Comparison of ENCODE assay signal across 10 cellular contexts in genomic region chrX:143634701-143635442, GRCh38. TPM values are rescaled to one million over a fixed set of nuclear protein-coding genes. Genes with fewer than 3 reads are reported as not detected.
DNase-seq lines count a peak whose midpoint lies in the region; ATAC-seq and TF ChIP-seq lines count a peak whose summit lies in the region.
"Had no signal": no experiment of that assay in that cellular context is flagged by ENCODE, and none has a peak within 500 bp of the region (broad histone marks: within the 10 kb centered on the region; RNA-seq: fewer than 3 reads in every experiment).

No MANE protein-coding gene starts in this region.

- CTCF ChIA-PET in activated CD8-positive, alpha-beta T cell treated with anti-CD3 and anti-CD28 coated beads for 36 hours (lab: Charles Lee), result no interaction called here

- H3K4me1 ChIP-seq in esophagus muscularis mucosa, result peaks cover 0 to 25% (median 21%) of the 10 kb centered on the region in 4 donors
- no peaks in the 10 kb centered on the region for H3K4me1 ChIP-seq in urinary bladder (ENCODE audit: insufficient read depth)

- no peak overlapping the region for H3K27ac Mint-ChIP-seq in natural killer cell treated with Interleukin-12 subunit alpha and Interleukin-12 subunit beta and Interleukin-15 and Interleukin-18, amount 100 ng/mL, for 72 hours
- H3K27ac Mint-ChIP-seq in activated CD8-positive, alpha-beta T cell treated with anti-CD3 and anti-CD28 coated beads for 36 hours, result no peak overlapping the region
- H3K27ac Mint-ChIP-seq: activated naive CD8-positive, alpha-beta T cell treated with anti-CD3 and anti-CD28 coated beads, Interleukin-2, amount 50 U/mL, for 24 hours had no signal

- H3K36me3 Mint-ChIP-seq in natural killer cell treated with Interleukin-12 subunit alpha and Interleukin-12 subunit beta and Interleukin-15 and Interleukin-18, amount 100 ng/mL, for 72 hours, result peaks cover 7% of the 10 kb centered on the region
- H3K36me3 Mint-ChIP-seq in activated CD8-positive, alpha-beta T cell treated with anti-CD3 and anti-CD28 coated beads for 36 hours (ENCODE audit: low read depth), result peaks cover 2% of the 10 kb centered on the region

- 42% methylated on average over 61 of the region's 66 CpGs for WGBS in esophagus muscularis mucosa
- 1% methylated on average over 61 of the region's 66 CpGs for WGBS in urinary bladder

- peak overlapping the region; percentile 56 for H3K4me3 Mint-ChIP-seq in natural killer cell treated with Interleukin-12 subunit alpha and Interleukin-12 subunit beta and Interleukin-15 and Interleukin-18, amount 100 ng/mL, for 72 hours
- no peak overlapping the region for H3K4me3 Mint-ChIP-seq in activated CD8-positive, alpha-beta T cell treated with anti-CD3 and anti-CD28 coated beads for 36 hours
- H3K4me3 Mint-ChIP-seq: activated naive CD8-positive, alpha-beta T cell treated with anti-CD3 and anti-CD28 coated beads, Interleukin-2, amount 50 U/mL, for 24 hours had no signal

- H3K4me1 Mint-ChIP-seq in natural killer cell treated with Interleukin-12 subunit alpha and Interleukin-12 subunit beta and Interleukin-15 and Interleukin-18, amount 100 ng/mL, for 72 hours (ENCODE audit: low read depth in 2 of 2), result peaks cover 0 to 6% of the 10 kb centered on the region in 2 donors
- peaks cover 2% of the 10 kb centered on the region for H3K4me1 Mint-ChIP-seq in activated CD8-positive, alpha-beta T cell treated with anti-CD3 and anti-CD28 coated beads for 36 hours (ENCODE audit: low read depth)

- peaks cover 3% of the 10 kb centered on the region for H3K9me3 Mint-ChIP-seq in natural killer cell treated with Interleukin-12 subunit alpha and Interleukin-12 subunit beta and Interleukin-15 and Interleukin-18, amount 100 ng/mL, for 72 hours
- H3K9me3 Mint-ChIP-seq in activated CD8-positive, alpha-beta T cell treated with anti-CD3 and anti-CD28 coated beads for 36 hours, result no peaks in the 10 kb centered on the region
- H3K9me3 Mint-ChIP-seq: activated naive CD8-positive, alpha-beta T cell treated with anti-CD3 and anti-CD28 coated beads, Interleukin-2, amount 50 U/mL, for 24 hours had no signal

- intact Hi-C loops in esophagus muscularis mucosa (cut with DNase I), result no loop called here
- intact Hi-C loops in activated CD8-positive, alpha-beta T cell treated with anti-CD3 and anti-CD28 coated beads for 36 hours (cut with micrococcal nuclease), result no loop called here

- TF ChIP-seq CTCF in esophagus muscularis mucosa (IDR thresholded peaks at IDR 0.05), result no peak
- no peak for TF ChIP-seq CTCF in activated CD8-positive, alpha-beta T cell treated with anti-CD3 and anti-CD28 coated beads for 36 hours (IDR thresholded peaks at IDR 0.05)

- peaks cover 8 to 17% of the 10 kb centered on the region in 2 donors for H3K27me3 Mint-ChIP-seq in natural killer cell treated with Interleukin-12 subunit alpha and Interleukin-12 subunit beta and Interleukin-15 and Interleukin-18, amount 100 ng/mL, for 72 hours
- H3K27me3 Mint-ChIP-seq in activated CD8-positive, alpha-beta T cell treated with anti-CD3 and anti-CD28 coated beads for 36 hours, result peaks cover 14% of the 10 kb centered on the region

- no peak for TF ChIP-seq POLR2A in esophagus muscularis mucosa (IDR thresholded peaks at IDR 0.05; ENCODE audit: low read depth)

- no peaks in the 10 kb centered on the region for H3K9me3 ChIP-seq in esophagus muscularis mucosa

- H3K27ac ChIP-seq in esophagus muscularis mucosa (replicated peaks in 1 of 4) (no peak overlapping the region), urinary bladder (ENCODE audit: low read depth) (no peak overlapping the region)

- no peak for TF ChIP-seq EP300 in esophagus muscularis mucosa (IDR thresholded peaks at IDR 0.05)

- POLR2A ChIA-PET in activated CD8-positive, alpha-beta T cell treated with anti-CD3 and anti-CD28 coated beads for 36 hours (lab: Charles Lee), result no interaction called here

- peaks cover 0 to 47% (median 9%) of the 10 kb centered on the region in 4 donors for H3K27me3 ChIP-seq in esophagus muscularis mucosa

- DNase-seq in NCI-H524 (lab: John Stamatoyannopoulos, UW) (peak; percentile 41 to 49), NCI-H524 treated with DMSO at 0.1 percent for 48 hours (lab: John Stamatoyannopoulos, UW) (no peak), esophagus muscularis mucosa (ENCODE audit: extremely low spot score) (no peak), NCI-H526 treated with DMSO at 0.1 percent for 48 hours (lab: John Stamatoyannopoulos, UW) (no peak), Kasumi-1 (lab: John Stamatoyannopoulos, UW) (no peak)
- no peak for DNase-seq in natural killer cell treated with Interleukin-12 subunit alpha and Interleukin-12 subunit beta and Interleukin-15 and Interleukin-18, amount 100 ng/mL, for 72 hours (ENCODE audit: low spot score)
- no peak for DNase-seq in activated CD8-positive, alpha-beta T cell treated with anti-CD3 and anti-CD28 coated beads for 36 hours
- DNase-seq: activated naive CD8-positive, alpha-beta T cell treated with anti-CD3 and anti-CD28 coated beads, Interleukin-2, amount 50 U/mL, for 24 hours; left colon had no signal

- no peak for ATAC-seq in natural killer cell treated with Interleukin-12 subunit alpha and Interleukin-12 subunit beta and Interleukin-15 and Interleukin-18, amount 100 ng/mL, for 72 hours
- no peak for ATAC-seq in activated CD8-positive, alpha-beta T cell treated with anti-CD3 and anti-CD28 coated beads for 36 hours
- ATAC-seq: activated naive CD8-positive, alpha-beta T cell treated with anti-CD3 and anti-CD28 coated beads, Interleukin-2, amount 50 U/mL, for 24 hours; left colon had no signal

- H3K36me3 ChIP-seq in esophagus muscularis mucosa (no peaks in the 10 kb centered on the region), urinary bladder (ENCODE audit: insufficient read depth) (no peaks in the 10 kb centered on the region)

- H3K4me3 ChIP-seq in esophagus muscularis mucosa, result peak overlapping the region; percentile 43 to 56 (median 46)
- peak overlapping the region; percentile 31 for H3K4me3 ChIP-seq in urinary bladder (ENCODE audit: low read depth, low read length)

RNA-seq across cellular contexts. Expression of gene SLITRK4, which starts 1.0 kb away (rescaled TPM):
- total RNA-seq in esophagus muscularis mucosa (1 to 10 TPM in 1 of 4 donors, under 1 TPM in 3; 0.42 to 1.9 (median 0.51) TPM), urinary bladder (11.2 TPM)
- not detected for total RNA-seq in natural killer cell treated with Interleukin-12 subunit alpha and Interleukin-12 subunit beta and Interleukin-15 and Interleukin-18, amount 100 ng/mL, for 72 hours
- polyA plus RNA-seq in urinary bladder, result 1.0 TPM
- not detected for total RNA-seq in activated CD8-positive, alpha-beta T cell treated with anti-CD3 and anti-CD28 coated beads for 36 hours

Comparison
In these comparisons a context has a peak if more than half of its experiments do, and no peak if none do; other contexts are left out.
1. DNase-seq: peak in NCI-H524 (2 of 2); none in NCI-H524 treated with DMSO at 0.1 percent for 48 hours (single experiment), esophagus muscularis mucosa (single experiment), natural killer cell treated with Interleukin-12 subunit alpha and Interleukin-12 subunit beta and Interleukin-15 and Interleukin-18, amount 100 ng/mL, for 72 hours (single experiment), NCI-H526 treated with DMSO at 0.1 percent for 48 hours (single experiment), activated CD8-positive, alpha-beta T cell treated with anti-CD3 and anti-CD28 coated beads for 36 hours (single experiment) and Kasumi-1 (0 of 2).